Comparison of ENCODE assay signal across 15 cellular contexts in genomic region chr14:99350751-99351150, GRCh38.
DNase-seq lines count a peak whose midpoint lies in the region; ATAC-seq, FAIRE-seq and TF ChIP-seq lines count a peak whose summit lies in the region.
"Had no signal": no experiment of that assay in that cellular context is flagged by ENCODE, and none has a peak within 500 bp of the region (broad histone marks: within the 10 kb centered on the region; RNA-seq: fewer than 3 reads in every experiment).

No MANE protein-coding gene starts in this region.

- H4K20me1 ChIP-seq in HepG2 (ENCODE audit: insufficient read depth, low read length) = no peaks in the 10 kb centered on the region
- no peaks in the 10 kb centered on the region for H4K20me1 ChIP-seq in K562 (replicated peaks; ENCODE audit: control insufficient read depth, insufficient read depth, low read length)
- no peaks in the 10 kb centered on the region for H4K20me1 ChIP-seq in GM23338 (replicated peaks; ENCODE audit: insufficient read depth)

- in situ Hi-C loops in HepG2 (cut with HindIII; ENCODE audit: extremely low pct_ligation_motif_present, low pct_unique_long_range_greater_than_20kb) (no loop called here), K562 (cut with MboI) (no loop called here)

- POLR2A ChIA-PET in HepG2 (lab: Yijun Ruan, JAX) = no interaction called here
- POLR2A ChIA-PET in K562 (lab: Yijun Ruan, JAX) = no interaction called here

- no peak overlapping the region for H3K23ac ChIP-seq in neuronal stem cell (ENCODE audit: low read depth, low read length, poor library complexity)

- no peak overlapping the region for H3K4ac ChIP-seq in neuronal stem cell (ENCODE audit: low read length)

- no peak overlapping the region for H2BK120ac ChIP-seq in neuronal stem cell (ENCODE audit: low read depth, low read length)

- H3K27me3 Mint-ChIP-seq in GM23338 (ENCODE audit: insufficient read depth, low read depth, poor library complexity) = peaks cover 24% of the 10 kb centered on the region

- H3K4me2 ChIP-seq in HepG2 (ENCODE audit: low read depth, low read length) = no peak overlapping the region
- no peak overlapping the region for H3K4me2 ChIP-seq in K562 (ENCODE audit: insufficient read depth, low read length)
- no peak overlapping the region for H3K4me2 ChIP-seq in neuronal stem cell (ENCODE audit: insufficient read depth, low read length, poor library complexity, severe bottlenecking)
- H3K4me2 ChIP-seq in GM23338 = no peak overlapping the region

- H3K9me2 ChIP-seq in GM23338 (ENCODE audit: insufficient read depth) = no peaks in the 10 kb centered on the region

- no peak overlapping the region for H3K9ac ChIP-seq in HepG2 (ENCODE audit: insufficient read depth, low read depth, low read length)
- H3K9ac ChIP-seq in K562 (ENCODE audit: insufficient read depth in 1 of 2, low read depth in 2 of 2, low read length in 2 of 2) = no peak overlapping the region
- H3K9ac ChIP-seq in neuronal stem cell (ENCODE audit: low read depth, low read length, poor library complexity) = no peak overlapping the region

- peak overlapping the region; percentile 1 for H2AK5ac ChIP-seq in neuronal stem cell (ENCODE audit: low read depth, low read length)

- WGBS in HepG2 (ENCODE audit: low lambda C conversion rate) = 24% methylated on average over 10 of the region's 12 CpGs
- 76% methylated on average over 7 of the region's 12 CpGs for WGBS in right lobe of liver (ENCODE audit: insufficient coverage, low coverage, low lambda C conversion rate, missing lambda C conversion rate)
- 5% methylated on average over 9 of the region's 12 CpGs for WGBS in K562 (ENCODE audit: insufficient coverage, low coverage, missing lambda C conversion rate)
- no CpG with 5 or more reads among the region's 12 CpGs for WGBS in neuronal stem cell (ENCODE audit: extremely low coverage in 2 of 2, insufficient read length in 2 of 2, insufficient replicate concordance in 1 of 2), 2 donors

- H3K36me3 Mint-ChIP-seq in GM23338 (ENCODE audit: low read depth) = no peaks in the 10 kb centered on the region; the same call in 2 of the 3 replicates

- H2BK5ac ChIP-seq in neuronal stem cell (ENCODE audit: low read length) = no peak overlapping the region

- H3K4me3 ChIP-seq in HepG2 (replicated peaks in 1 of 3; ENCODE audit: insufficient read depth in 1 of 3, low read depth in 2 of 3, low read length in 3 of 3) = no peak overlapping the region
- no peak overlapping the region for H3K4me3 ChIP-seq in right lobe of liver
- no peak overlapping the region for H3K4me3 ChIP-seq in K562
- H3K4me3 ChIP-seq in neuronal stem cell (ENCODE audit: low read length in 2 of 2) = no peak overlapping the region
- no peak overlapping the region for H3K4me3 ChIP-seq in GM23338
- H3K4me3 ChIP-seq: SJSA1 had no signal

- H3F3A ChIP-seq in GM23338 (replicated peaks; ENCODE audit: low read depth) = no peaks in the 10 kb centered on the region

- H3K9me3 Mint-ChIP-seq in GM23338 = no peaks in the 10 kb centered on the region

- H3K9me1 ChIP-seq in K562 (ENCODE audit: control insufficient read depth, insufficient read depth, low read length) = no peaks in the 10 kb centered on the region

- H3K14ac ChIP-seq in neuronal stem cell (ENCODE audit: low read length) = no peak overlapping the region

- H2AFZ ChIP-seq in HepG2 (ENCODE audit: low read length) (no peak overlapping the region), K562 (ENCODE audit: low read depth, low read length) (no peak overlapping the region), neuronal stem cell (ENCODE audit: low read length) (no peak overlapping the region), GM23338 (no peak overlapping the region)

- intact Hi-C loops in HepG2 (cut with micrococcal nuclease; ENCODE audit: unreplicated experiment) = no loop called here
- intact Hi-C loops in right lobe of liver (cut with DNase I) = no loop called here
- intact Hi-C loops in K562 (cut with micrococcal nuclease) = no loop called here

- no peak overlapping the region for H3K18ac ChIP-seq in neuronal stem cell (ENCODE audit: low read length)

- H3K4me1 ChIP-seq in HepG2 (ENCODE audit: insufficient read depth, low read length) (peaks cover 16% of the 10 kb centered on the region), right lobe of liver (no peaks in the 10 kb centered on the region), K562 (replicated peaks in 1 of 2; ENCODE audit: control insufficient read depth in 2 of 2, insufficient read depth in 2 of 2, low read length in 2 of 2) (no peaks in the 10 kb centered on the region; a peak in 1 of 5 replicates), neuronal stem cell (ENCODE audit: control insufficient read depth in 2 of 2, insufficient read depth in 1 of 2, low read depth in 1 of 2, low read length in 2 of 2) (peaks cover 0 to under 1% of the 10 kb centered on the region in 2 donors), GM23338 (ENCODE audit: insufficient read depth) (no peaks in the 10 kb centered on the region)
- H3K4me1 ChIP-seq: SJSA1 had no signal

- H3K27ac Mint-ChIP-seq in GM23338 = no peak overlapping the region

- H3K27me3 ChIP-seq in HepG2 (ENCODE audit: control insufficient read depth in 1 of 2, insufficient read depth in 2 of 2, low read length in 2 of 2) = peaks cover 0 to 45% of the 10 kb centered on the region in 2 experiments; a peak in 4 of 5 replicates
- no peaks in the 10 kb centered on the region for H3K27me3 ChIP-seq in right lobe of liver
- H3K27me3 ChIP-seq in K562 (ENCODE audit: control insufficient read depth in 2 of 2, insufficient read depth in 2 of 2, low read length in 2 of 2) = peaks cover 2 to 55% of the 10 kb centered on the region in 2 experiments; a peak in 3 of 5 replicates
- peaks cover 0 to 22% (median 0%) of the 10 kb centered on the region in 3 experiments for H3K27me3 ChIP-seq in neuronal stem cell (ENCODE audit: control insufficient read depth in 3 of 3, insufficient read depth in 3 of 3, low read depth in 1 of 3, low read length in 3 of 3)
- no peaks in the 10 kb centered on the region for H3K27me3 ChIP-seq in GM23338 (ENCODE audit: insufficient read depth)
- H3K27me3 ChIP-seq: SJSA1 had no signal

- CTCF ChIA-PET in HepG2 (lab: Yijun Ruan, JAX; ENCODE audit: low intra/inter-chr PET ratio, low total read pairs) = no interaction called here
- CTCF ChIA-PET in K562 (lab: Yijun Ruan, JAX; ENCODE audit: low intra/inter-chr PET ratio) = no interaction called here

- H4K91ac ChIP-seq in neuronal stem cell (ENCODE audit: low read depth, low read length, poor library complexity) = no peak overlapping the region

- H3K9me3 ChIP-seq in HepG2 (ENCODE audit: low read length) (no peaks in the 10 kb centered on the region), right lobe of liver (no peaks in the 10 kb centered on the region), K562 (replicated peaks; ENCODE audit: control insufficient read depth, insufficient read depth, low read depth, low read length) (no peaks in the 10 kb centered on the region), neuronal stem cell (replicated peaks in 1 of 2; ENCODE audit: control insufficient read depth in 2 of 2, insufficient read depth in 1 of 2, low read depth in 1 of 2, low read length in 2 of 2) (no peaks in the 10 kb centered on the region)
- H3K9me3 ChIP-seq: SJSA1 had no signal

- H3K36me3 ChIP-seq in HepG2 (replicated peaks in 1 of 2; ENCODE audit: control insufficient read depth in 1 of 2, insufficient read depth in 2 of 2, low read length in 2 of 2) (no peaks in the 10 kb centered on the region), right lobe of liver (no peaks in the 10 kb centered on the region), K562 (ENCODE audit: control insufficient read depth, insufficient read depth, low read length) (no peaks in the 10 kb centered on the region), neuronal stem cell (replicated peaks in 1 of 2; ENCODE audit: control insufficient read depth in 2 of 2, insufficient read depth in 2 of 2, low read length in 2 of 2) (no peaks in the 10 kb centered on the region), GM23338 (ENCODE audit: insufficient read depth) (no peaks in the 10 kb centered on the region)
- H3K36me3 ChIP-seq: SJSA1 had no signal

- ATAC-seq in HepG2 (no peak), right lobe of liver (no peak), K562 (no peak), GM23338 (no peak)

- H2BK12ac ChIP-seq in neuronal stem cell (ENCODE audit: low read length) = no peak overlapping the region

- no peak overlapping the region for H3K27ac ChIP-seq in HepG2 (ENCODE audit: extremely low read length, insufficient read depth, low read length)
- no peak overlapping the region for H3K27ac ChIP-seq in right lobe of liver
- H3K27ac ChIP-seq in K562 (ENCODE audit: extremely low read depth, low read depth, low read length) = no peak overlapping the region
- H3K27ac ChIP-seq in neuronal stem cell (replicated peaks; ENCODE audit: low read length) = no peak overlapping the region
- no peak overlapping the region for H3K27ac ChIP-seq in GM23338 (ENCODE audit: low read depth)
- H3K27ac ChIP-seq: RWPE1, SJSA1 had no signal

- H3K79me2 ChIP-seq in HepG2 (ENCODE audit: insufficient read depth, low read length) = no peaks in the 10 kb centered on the region
- H3K79me2 ChIP-seq in K562 (ENCODE audit: control insufficient read depth, insufficient read depth, low read length) = no peaks in the 10 kb centered on the region
- H3K79me2 ChIP-seq in GM23338 (replicated peaks; ENCODE audit: insufficient read depth) = no peaks in the 10 kb centered on the region

- TF ChIP-seq EP300 in HepG2 (IDR thresholded peaks at IDR 0.05; ENCODE audit: low read depth in 2 of 2, low read length in 2 of 2) = no peak
- no peak for TF ChIP-seq EP300 in HepG2 (CRISPR knock-in tag; IDR thresholded peaks at IDR 0.05; ENCODE audit: borderline replicate concordance)
- no peak for TF ChIP-seq EP300 in K562 (IDR thresholded peaks at IDR 0.05; ENCODE audit: low read length)

- H3K4me1 Mint-ChIP-seq in GM23338 = peaks cover 7% of the 10 kb centered on the region; the same call in 2 of the 3 replicates

- H4K8ac ChIP-seq in neuronal stem cell (ENCODE audit: low read depth, low read length) = no peak overlapping the region

- no peak for DNase-seq in HepG2 (ENCODE audit: low spot score)
- no peak for DNase-seq in right lobe of liver
- DNase-seq in K562 (ENCODE audit: extremely low read depth in 1 of 4, low spot score in 3 of 4) = no peak
- no peak for DNase-seq in neuronal stem cell (ENCODE audit: low spot score)
- no peak for DNase-seq in GM23338 (ENCODE audit: low spot score)
- no peak for DNase-seq in GM20000 (ENCODE audit: low spot score)
- no peak for DNase-seq in NCI-H526 treated with DMSO at 0.1 percent for 48 hours (lab: John Stamatoyannopoulos, UW)
- DNase-seq: AML-193, COR-L47, NCI-H1417 treated with DMSO at 0.1 percent for 48 hours, NCI-H2029 treated with DMSO at 0.1 percent for 48 hours, NCI-H2171 treated with DMSO at 0.1 percent for 48 hours, NCI-H774 had no signal

- H2BK15ac ChIP-seq in neuronal stem cell (ENCODE audit: low read length) = no peak overlapping the region

- TF ChIP-seq CTCF in HepG2 (CRISPR knock-in tag; IDR thresholded peaks at IDR 0.05) (no peak), right lobe of liver (IDR thresholded peaks at IDR 0.05) (no peak), K562 (IDR thresholded peaks at IDR 0.05 in 2 of 3, conservative IDR thresholded peaks at IDR 0.05 in 1 of 3; ENCODE audit: insufficient read depth in 2 of 3, low read depth in 1 of 3, low read length in 3 of 3) (no peak), GM23338 (conservative IDR thresholded peaks at IDR 0.05; ENCODE audit: low read depth in 2 of 2) (no peak), GM20000 (IDR thresholded peaks at IDR 0.05; ENCODE audit: extremely low read depth, missing control alignments) (no peak)

- no peaks in the 10 kb centered on the region for H3K79me1 ChIP-seq in neuronal stem cell (ENCODE audit: low read depth, low read length)

- no peak for TF ChIP-seq POLR2A in HepG2 (IDR thresholded peaks at IDR 0.05; ENCODE audit: insufficient read depth in 1 of 2, low read depth in 2 of 2, low read length in 2 of 2)
- TF ChIP-seq POLR2A in right lobe of liver (IDR thresholded peaks at IDR 0.05) = no peak
- TF ChIP-seq POLR2A in K562 (conservative IDR thresholded peaks at IDR 0.05) = no peak

- no peak for FAIRE-seq in HepG2 (lab: Jason Lieb, UNC)
- FAIRE-seq in K562 (lab: Jason Lieb, UNC) = no peak

- TF ChIP-seq RAD21 in HepG2 (CRISPR knock-in tag; IDR thresholded peaks at IDR 0.05) (no peak), K562 (CRISPR knock-in tag; conservative IDR thresholded peaks at IDR 0.05 in 1 of 2, IDR thresholded peaks at IDR 0.05 in 1 of 2) (no peak)

- H3K4me3 Mint-ChIP-seq in GM23338 = no peak overlapping the region

- BruUV-seq in HepG2 (replicated peaks; lab: Mats Ljungman, UMichigan) (no TSS peak), K562 (replicated peaks; lab: Mats Ljungman, UMichigan) (no TSS peak)

Comparison
In these comparisons a context has a peak if more than half of its experiments do, and no peak if none do; other contexts are left out.
1. Of the 241 proteins assayed by ChIP-seq in both HepG2 and K562: peak only in HepG2: MNT; only in K562: TFE3; in both: none; in neither: 239.